In genomic region chr11:62392944-62393628, GRCh38 we compare ENCODE assay signal across 1 cellular context.
TF ChIP-seq lines count a peak whose summit lies in the region.

No MANE protein-coding gene starts in this region.

TF ChIP-seq in HCT116, 20 proteins besides CTCF, POLR2A, EP300 and RAD21 (continued from another document):
- TF ChIP-seq MAX (IDR thresholded peaks at IDR 0.05), result no peak
- no peak for TF ChIP-seq EZH2 (IDR thresholded peaks at IDR 0.05)
- TF ChIP-seq FOSL1 (IDR thresholded peaks at IDR 0.05; ENCODE audit: low read depth), result no peak
- no peak for TF ChIP-seq EGR1 (IDR thresholded peaks at IDR 0.05; ENCODE audit: low read depth)
- no peak for TF ChIP-seq ZBTB33 (IDR thresholded peaks at IDR 0.05; ENCODE audit: extremely low read depth, insufficient replicate concordance, low read length)
TF ChIP-seq in HCT116: peak in this region for 0.
